In the genomic region with DNA sequence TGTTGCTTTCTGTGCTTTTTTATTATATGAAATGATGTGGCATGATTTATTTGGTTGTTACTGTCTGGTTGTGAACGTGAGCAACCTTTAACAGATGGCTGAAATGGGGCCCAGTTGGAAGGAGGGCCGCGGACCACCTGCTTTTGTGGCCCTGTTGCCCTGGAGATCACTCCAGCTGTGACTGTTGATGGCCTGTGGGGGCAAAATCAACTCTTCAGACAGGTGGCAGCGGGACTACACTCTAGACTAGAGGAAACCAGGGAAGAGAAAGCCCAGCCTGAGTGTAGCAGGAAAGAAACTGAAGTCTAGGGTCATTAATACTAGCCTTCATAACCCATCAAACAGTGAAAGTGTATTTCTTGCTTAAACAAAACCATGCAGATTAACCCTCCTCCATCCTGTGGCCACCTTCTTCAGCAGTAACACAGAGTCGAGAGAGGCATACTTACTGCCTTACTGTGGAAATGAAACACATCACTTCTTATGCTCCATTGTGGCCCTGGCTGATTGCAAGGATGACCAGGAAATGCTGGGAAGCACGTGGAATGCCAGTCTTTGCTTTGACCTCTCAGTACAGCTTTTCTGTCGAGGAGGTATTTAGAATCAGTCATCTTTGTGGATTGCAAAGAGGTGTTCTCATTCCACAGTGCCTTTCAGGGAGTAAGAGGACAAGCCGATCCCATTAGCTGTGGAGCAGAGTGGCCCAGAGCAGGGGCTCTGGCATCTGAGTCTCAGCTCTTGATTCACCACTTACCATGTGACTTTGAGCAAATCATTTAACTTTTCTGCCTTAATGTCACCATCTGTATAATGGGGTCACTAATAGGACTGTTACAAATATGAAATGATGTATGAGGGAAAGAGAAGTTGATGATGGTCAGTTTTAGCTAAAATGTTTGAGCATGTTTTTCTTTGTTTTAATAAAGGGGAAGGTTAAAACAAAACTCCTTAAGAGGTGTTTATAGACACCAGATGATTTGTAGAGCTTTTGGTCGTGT, we compare ENCODE assay signal across 10 cellular contexts.
DNase-seq lines count a peak whose midpoint lies in the region; TF ChIP-seq lines count a peak whose summit lies in the region.
"Had no signal": no experiment of that assay in that cellular context is flagged by ENCODE, and none has a peak within 500 bp of the region (broad histone marks: within the 10 kb centered on the region; RNA-seq: fewer than 3 reads in every experiment).

No MANE protein-coding gene starts in this region.

- H3K4me3 ChIP-seq in neutrophil (ENCODE audit: low read depth in 1 of 2, low read length in 1 of 2) (no peak overlapping the region), neuronal stem cell (ENCODE audit: low read length in 2 of 2) (no peak overlapping the region), tibial artery (no peak overlapping the region)

- H3K4me1 ChIP-seq in neutrophil (ENCODE audit: control insufficient read depth in 1 of 2, insufficient read depth in 1 of 2, low read depth in 1 of 2, low read length in 1 of 2) (peaks cover 31 to 32% of the 10 kb centered on the region in 2 experiments), neuronal stem cell (ENCODE audit: control insufficient read depth in 2 of 2, insufficient read depth in 1 of 2, low read depth in 1 of 2, low read length in 2 of 2) (peaks cover 31 to 32% of the 10 kb centered on the region in 2 donors), tibial artery (peaks cover 0 to 50% (median 20%) of the 10 kb centered on the region in 4 donors)

- no peak overlapping the region for H3K4ac ChIP-seq in neuronal stem cell (ENCODE audit: low read length)

- H2AFZ ChIP-seq in neuronal stem cell (ENCODE audit: low read length), result no peak overlapping the region

- H3K18ac ChIP-seq in neuronal stem cell (ENCODE audit: low read length), result no peak overlapping the region

- H3K27me3 ChIP-seq in neutrophil, result no peaks in the 10 kb centered on the region
- no peaks in the 10 kb centered on the region for H3K27me3 ChIP-seq in neuronal stem cell (ENCODE audit: control insufficient read depth in 3 of 3, insufficient read depth in 3 of 3, low read depth in 1 of 3, low read length in 3 of 3)
- no peaks in the 10 kb centered on the region for H3K27me3 ChIP-seq in tibial artery

- no peak overlapping the region for H2BK15ac ChIP-seq in neuronal stem cell (ENCODE audit: low read length)

- no CpG with 5 or more reads among the region's 9 CpGs for WGBS in neuronal stem cell (ENCODE audit: extremely low coverage in 2 of 2, insufficient read length in 2 of 2, insufficient replicate concordance in 1 of 2), 2 donors

- H2BK120ac ChIP-seq in neuronal stem cell (ENCODE audit: low read depth, low read length), result no peak overlapping the region

- no peak overlapping the region for H3K14ac ChIP-seq in neuronal stem cell (ENCODE audit: low read length)

- no peak overlapping the region for H4K8ac ChIP-seq in neuronal stem cell (ENCODE audit: low read depth, low read length)

- in situ Hi-C loops in GM13976 (cut with MboI; ENCODE audit: low sequenced_read_pairs, unreplicated experiment), result no loop called here

- no peak overlapping the region for H3K9ac ChIP-seq in neuronal stem cell (ENCODE audit: low read depth, low read length, poor library complexity)

- H2BK5ac ChIP-seq in neuronal stem cell (ENCODE audit: low read length), result no peak overlapping the region

- no peak overlapping the region for H3K4me2 ChIP-seq in neuronal stem cell (ENCODE audit: insufficient read depth, low read length, poor library complexity, severe bottlenecking)

- no peak overlapping the region for H3K23ac ChIP-seq in neuronal stem cell (ENCODE audit: low read depth, low read length, poor library complexity)

- DNase-seq in GM13976 (ENCODE audit: low spot score) (no peak), NCI-H1417 treated with DMSO at 0.1 percent for 48 hours (lab: John Stamatoyannopoulos, UW) (peak; percentile 75), astrocyte of the hippocampus (ENCODE audit: low read depth, low spot score) (peak; percentile 48), Kasumi-1 (lab: John Stamatoyannopoulos, UW) (no peak), neuronal stem cell (ENCODE audit: low spot score) (no peak), cerebellum (ENCODE audit: low spot score) (no peak), tibial artery (no peak)
- DNase-seq: activated T-cell treated with anti-CD3 and anti-CD28 coated beads, Interleukin-2, amount 50 U/mL, for 1 hour; T-cell had no signal

- no peak overlapping the region for H2AK5ac ChIP-seq in neuronal stem cell (ENCODE audit: low read depth, low read length)

- TF ChIP-seq CTCF in GM13976 (IDR thresholded peaks at IDR 0.05; ENCODE audit: borderline replicate concordance, control extremely low read depth, extremely low read depth, insufficient read depth, missing control alignments) (peak; percentile 14), neutrophil (IDR thresholded peaks at IDR 0.05) (no peak), tibial artery (IDR thresholded peaks at IDR 0.05) (no peak)

- H3K27ac ChIP-seq in neutrophil (peak overlapping the region; percentile 36), neuronal stem cell (replicated peaks; ENCODE audit: low read length) (no peak overlapping the region), tibial artery (peak overlapping the region in 1 of 2 donors; percentile 51)

- H3K36me3 ChIP-seq in neutrophil (no peaks in the 10 kb centered on the region), neuronal stem cell (replicated peaks in 1 of 2; ENCODE audit: control insufficient read depth in 2 of 2, insufficient read depth in 2 of 2, low read length in 2 of 2) (peaks cover 0 to 2% of the 10 kb centered on the region in 2 donors), tibial artery (no peaks in the 10 kb centered on the region)

- intact Hi-C loops in tibial artery (cut with DNase I; ENCODE audit: low total_unique reads), result no loop called here

- H3K79me1 ChIP-seq in neuronal stem cell (ENCODE audit: low read depth, low read length), result peaks cover 2% of the 10 kb centered on the region

- no peaks in the 10 kb centered on the region for H3K9me3 ChIP-seq in neutrophil
- H3K9me3 ChIP-seq in neuronal stem cell (replicated peaks in 1 of 2; ENCODE audit: control insufficient read depth in 2 of 2, insufficient read depth in 1 of 2, low read depth in 1 of 2, low read length in 2 of 2), result no peaks in the 10 kb centered on the region
- no peaks in the 10 kb centered on the region for H3K9me3 ChIP-seq in tibial artery

- H4K91ac ChIP-seq in neuronal stem cell (ENCODE audit: low read depth, low read length, poor library complexity), result no peak overlapping the region

- H2BK12ac ChIP-seq in neuronal stem cell (ENCODE audit: low read length), result no peak overlapping the region

Comparison
In these comparisons a context has a peak if more than half of its experiments do, and no peak if none do; other contexts are left out.
1. DNase-seq: peak in NCI-H1417 treated with DMSO at 0.1 percent for 48 hours (single experiment) and astrocyte of the hippocampus (single experiment); none in GM13976 (single experiment), Kasumi-1 (0 of 2), neuronal stem cell (single experiment), cerebellum (single experiment) and tibial artery (0 of 2).